8 cellular contexts compared by ENCODE assay signal in the genomic region with DNA sequence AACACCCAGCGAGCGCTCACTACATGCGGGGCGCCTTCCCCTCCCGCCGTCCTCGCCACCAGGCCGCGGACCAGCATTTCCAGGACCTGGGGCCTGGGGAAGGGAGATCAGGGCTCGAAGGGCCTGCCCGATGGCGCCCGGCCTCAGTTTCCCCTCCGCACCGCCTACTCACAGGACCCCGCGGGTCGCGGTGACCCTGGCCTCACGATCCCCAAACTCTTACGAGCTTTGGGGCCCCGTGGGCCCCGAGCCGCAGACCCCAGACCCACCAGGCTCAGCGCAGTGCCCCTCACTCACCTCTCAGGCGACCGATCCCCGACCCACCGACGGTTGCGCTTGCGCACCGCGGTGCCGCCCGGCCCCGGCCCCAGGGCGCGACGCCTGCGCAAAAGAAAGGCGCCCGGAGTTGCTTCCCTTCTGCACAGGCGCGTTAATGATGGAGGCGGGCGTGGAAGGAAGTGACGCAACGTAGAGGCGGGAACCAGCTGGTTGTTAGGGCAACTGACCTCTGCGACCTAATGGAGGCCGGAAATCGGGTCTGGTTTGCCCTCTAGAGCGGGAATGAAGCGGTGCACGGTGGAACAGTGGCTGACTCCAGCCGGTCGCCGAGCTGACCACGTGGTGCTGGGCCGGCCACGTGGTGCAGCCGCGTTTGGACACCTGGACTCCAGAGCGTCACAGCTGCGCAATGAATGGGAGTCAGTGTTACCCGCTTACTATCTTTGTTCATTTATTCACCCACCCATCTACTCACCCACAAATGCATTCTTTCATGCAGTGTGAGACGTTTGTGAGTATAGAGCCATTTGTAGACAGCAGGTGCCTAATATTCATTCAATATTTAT. TPM values are rescaled to one million over a fixed set of nuclear protein-coding genes. Genes with fewer than 3 reads are reported as not detected.
DNase-seq lines count a peak whose midpoint lies in the region; ATAC-seq, FAIRE-seq and TF ChIP-seq lines count a peak whose summit lies in the region.

A gene with protein sequence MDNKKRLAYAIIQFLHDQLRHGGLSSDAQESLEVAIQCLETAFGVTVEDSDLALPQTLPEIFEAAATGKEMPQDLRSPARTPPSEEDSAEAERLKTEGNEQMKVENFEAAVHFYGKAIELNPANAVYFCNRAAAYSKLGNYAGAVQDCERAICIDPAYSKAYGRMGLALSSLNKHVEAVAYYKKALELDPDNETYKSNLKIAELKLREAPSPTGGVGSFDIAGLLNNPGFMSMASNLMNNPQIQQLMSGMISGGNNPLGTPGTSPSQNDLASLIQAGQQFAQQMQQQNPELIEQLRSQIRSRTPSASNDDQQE (minus strand): TSS at position 338 of the 845 bp plus-strand sequence. CDS start 14,205 bp downstream, outside the sequence.

- no peaks in the 10 kb centered on the region for H3K36me3 Mint-ChIP-seq in chondrocyte (ENCODE audit: low read depth)

- peak; percentile 89 for TF ChIP-seq POLR2A in GM19193 (IDR thresholded peaks at IDR 0.05; ENCODE audit: extremely low read depth, insufficient read depth, insufficient read length)

- no peaks in the 10 kb centered on the region for H3K27me3 Mint-ChIP-seq in chondrocyte (ENCODE audit: low read depth)

- no peaks in the 10 kb centered on the region for H3K9me3 ChIP-seq in BE2C
- H3K9me3 ChIP-seq in kidney (ENCODE audit: control insufficient read depth in 1 of 2, low read length in 2 of 2), result no peaks in the 10 kb centered on the region

- H3K36me3 ChIP-seq in BE2C (peaks cover 26% of the 10 kb centered on the region), kidney (ENCODE audit: control insufficient read depth in 1 of 2, insufficient read depth in 2 of 2, low read length in 2 of 2) (no peaks in the 10 kb centered on the region)

- no peaks in the 10 kb centered on the region for H3K27me3 ChIP-seq in BE2C

- peak within 1 kb of the TSS; percentile 81 to 86 for H3K27ac ChIP-seq in kidney (ENCODE audit: low read depth in 2 of 2, low read length in 2 of 2)

- peaks cover 44% of the 10 kb centered on the region for H3K4me1 Mint-ChIP-seq in chondrocyte (ENCODE audit: low read depth)

- intact Hi-C loops in kidney (cut with DNase I), result no loop called here

- DNase-seq in BE2C (peak; percentile 98), NCI-H510A treated with DMSO at 0.1 percent for 48 hours (lab: John Stamatoyannopoulos, UW) (peak; percentile 89), chondrocyte (ENCODE audit: low spot score) (peak; percentile 98), kidney (peak; percentile 99)
- DNase-seq in activated CD4-positive, alpha-beta T cell treated with anti-CD3 and anti-CD28 coated beads for 24 hours (ENCODE audit: low read depth in 2 of 2), result peak; percentile 91 to 94
- peak; percentile 98 for DNase-seq in stimulated activated CD4-positive, alpha-beta T cell treated with anti-CD3 and anti-CD28 coated beads, Interleukin-15, amount 100 ng/mL, for 24 hours

- H3K4me1 ChIP-seq in BE2C (0 out of 2 replicates have a peak, but pooled peaks cover 2% of the 10 kb centered on the region), kidney (ENCODE audit: control insufficient read depth in 1 of 2, insufficient read depth in 1 of 2, low read depth in 1 of 2, low read length in 2 of 2) (peaks cover 15 to 28% of the 10 kb centered on the region in 2 donors)

- ATAC-seq in HG03439 (IDR thresholded peaks at IDR 0.05; ENCODE audit: unreplicated experiment), result peak; percentile 78

- peak within 1 kb of the TSS; percentile 98 for H3K27ac Mint-ChIP-seq in chondrocyte (ENCODE audit: unreplicated experiment)

- peak; percentile 97 for FAIRE-seq in kidney (lab: Jason Lieb, UNC)

- TF ChIP-seq CTCF in BE2C (IDR thresholded peaks at IDR 0.05; ENCODE audit: low read depth, low read length) (0 out of 2 replicates have a peak, but pooled peaks have one; percentile 20), chondrocyte (IDR thresholded peaks at IDR 0.05) (peak; percentile 69), kidney (IDR thresholded peaks at IDR 0.05; ENCODE audit: borderline replicate concordance, extremely low read depth, insufficient read depth) (peak; percentile 22)

- peak within 1 kb of the TSS; percentile 91 for H3K4me3 ChIP-seq in BE2C (ENCODE audit: low read depth, low read length)
- peak within 1 kb of the TSS; percentile 90 for H3K4me3 ChIP-seq in kidney (ENCODE audit: low read length in 2 of 2)

- no peaks in the 10 kb centered on the region for H3K9me3 Mint-ChIP-seq in chondrocyte (ENCODE audit: low read depth)

- H3K4me3 Mint-ChIP-seq in chondrocyte (ENCODE audit: unreplicated experiment), result peak within 1 kb of the TSS; percentile 81

- peak within 1 kb of the TSS; percentile 79 to 93 for H3K9ac ChIP-seq in kidney (ENCODE audit: low read length in 2 of 2)

RNA-seq across cellular contexts. Expression of the gene that starts here (rescaled TPM):
- polyA plus RNA-seq in BE2C (2012; ENCODE audit: insufficient read depth, insufficient read length, low read depth), result 190 TPM
- 36.6 to 42.2 TPM (median 37.7 TPM) in 3 replicates for total RNA-seq in chondrocyte
- 50.4 TPM for total RNA-seq in kidney
- 66.2 TPM for polyA plus RNA-seq in kidney (ENCODE audit: insufficient read depth, low read depth, low replicate concordance)

Comparison
In these comparisons a context has a peak if more than half of its experiments do, and no peak if none do; other contexts are left out.
1. Peak in every context shown above with its lines: DNase-seq, ATAC-seq, H3K4me3 ChIP-seq and H3K27ac ChIP-seq.